Comparison of ENCODE assay signal across 14 cellular contexts in genomic region chr1:229027158-229027557, GRCh38.
DNase-seq lines count a peak whose midpoint lies in the region; ATAC-seq and TF ChIP-seq lines count a peak whose summit lies in the region.
"Had no signal": no experiment of that assay in that cellular context is flagged by ENCODE, and none has a peak within 500 bp of the region (broad histone marks: within the 10 kb centered on the region; RNA-seq: fewer than 3 reads in every experiment).

No MANE protein-coding gene starts in this region.

- peak overlapping the region; percentile 84 for H3K27ac Mint-ChIP-seq in activated CD4-positive, alpha-beta T cell treated with anti-CD3 and anti-CD28 coated beads for 36 hours
- H3K27ac Mint-ChIP-seq in T-helper 17 cell (peak overlapping the region; percentile 87), glutamatergic neuron (ENCODE audit: unreplicated experiment) (peak overlapping the region; percentile 90)

- no peaks in the 10 kb centered on the region for H3K36me3 ChIP-seq in right atrium auricular region
- H3K36me3 ChIP-seq: upper lobe of right lung had no signal

- H3K4me3 ChIP-seq in right atrium auricular region, result no peak overlapping the region
- H3K4me3 ChIP-seq: upper lobe of right lung had no signal

- POLR2A ChIA-PET in activated CD4-positive, alpha-beta T cell treated with anti-CD3 and anti-CD28 coated beads for 36 hours (lab: Charles Lee), result interaction anchor here (0.7 kb wide), 1 partner anchor 8 kb away, joined by 3 read pairs; no protein-coding TSS in a partner anchor

- peak overlapping the region; percentile 66 for H3K4me3 Mint-ChIP-seq in activated CD4-positive, alpha-beta T cell treated with anti-CD3 and anti-CD28 coated beads for 36 hours
- peak overlapping the region; percentile 86 for H3K4me3 Mint-ChIP-seq in T-helper 17 cell
- H3K4me3 Mint-ChIP-seq in glutamatergic neuron (ENCODE audit: unreplicated experiment), result peak overlapping the region; percentile 68

- H3K9me3 ChIP-seq in T-helper 17 cell (ENCODE audit: control insufficient read depth, low read length, poor library complexity, severe bottlenecking) (no peaks in the 10 kb centered on the region), right atrium auricular region (no peaks in the 10 kb centered on the region)
- H3K9me3 ChIP-seq: upper lobe of right lung had no signal

- no peak overlapping the region for H3K27ac ChIP-seq in right atrium auricular region

- CTCF ChIA-PET in activated CD4-positive, alpha-beta T cell treated with anti-CD3 and anti-CD28 coated beads for 36 hours (lab: Charles Lee), result interaction anchor here (0.9 kb wide), 1 partner anchor 9 kb away, joined by 4 read pairs; no protein-coding TSS in a partner anchor

- peaks cover 0 to 24% of the 10 kb centered on the region in 2 donors for H3K4me1 ChIP-seq in right atrium auricular region

- no peak for DNase-seq in activated CD4-positive, alpha-beta T cell treated with anti-CD3 and anti-CD28 coated beads for 36 hours
- no peak for DNase-seq in activated CD4-positive, alpha-beta T cell treated with anti-CD3 and anti-CD28 coated beads, Interleukin-2, amount 50 U/mL, for 1 hour
- DNase-seq in T-helper 17 cell (no peak), glutamatergic neuron (peak; percentile 39), retina (peak; percentile 19), right atrium auricular region (ENCODE audit: low spot score) (no peak)
- DNase-seq: DMS 273 treated with DMSO at 0.1 percent for 48 hours, erythroblast, hippocampal formation, NCI-H2029, upper lobe of right lung had no signal

- H3K9me3 Mint-ChIP-seq in activated CD4-positive, alpha-beta T cell treated with anti-CD3 and anti-CD28 coated beads for 36 hours (ENCODE audit: low read depth), result no peaks in the 10 kb centered on the region
- peaks cover 37% of the 10 kb centered on the region for H3K9me3 Mint-ChIP-seq in glutamatergic neuron (ENCODE audit: unreplicated experiment)

- ATAC-seq in activated CD4-positive, alpha-beta T cell treated with anti-CD3 and anti-CD28 coated beads for 36 hours, result peak; percentile 17
- ATAC-seq in T-helper 17 cell (peak; percentile 16), HG02840 (IDR thresholded peaks at IDR 0.05; ENCODE audit: low FRiP score, unreplicated experiment) (no peak), HG03025 (IDR thresholded peaks at IDR 0.05; ENCODE audit: low FRiP score, unreplicated experiment) (no peak)
- ATAC-seq: right cardiac atrium had no signal

- TF ChIP-seq CTCF in glutamatergic neuron (IDR thresholded peaks at IDR 0.05; ENCODE audit: partially characterized antibody, unreplicated experiment) (no peak), right atrium auricular region (IDR thresholded peaks at IDR 0.05) (no peak)

- H3K36me3 Mint-ChIP-seq in activated CD4-positive, alpha-beta T cell treated with anti-CD3 and anti-CD28 coated beads for 36 hours (ENCODE audit: low read depth), result no peaks in the 10 kb centered on the region
- H3K36me3 Mint-ChIP-seq in T-helper 17 cell (ENCODE audit: low read depth) (no peaks in the 10 kb centered on the region), glutamatergic neuron (ENCODE audit: unreplicated experiment) (no peaks in the 10 kb centered on the region)

- H3K4me1 Mint-ChIP-seq in activated CD4-positive, alpha-beta T cell treated with anti-CD3 and anti-CD28 coated beads for 36 hours, result peaks cover 14% of the 10 kb centered on the region
- H3K4me1 Mint-ChIP-seq in T-helper 17 cell (peaks cover 24% of the 10 kb centered on the region), glutamatergic neuron (ENCODE audit: low read depth, unreplicated experiment) (peaks cover 77% of the 10 kb centered on the region)

- H3K27me3 ChIP-seq in right atrium auricular region, result no peaks in the 10 kb centered on the region
- H3K27me3 ChIP-seq: upper lobe of right lung had no signal

- H3K27me3 Mint-ChIP-seq in activated CD4-positive, alpha-beta T cell treated with anti-CD3 and anti-CD28 coated beads for 36 hours, result peaks cover 2% of the 10 kb centered on the region
- H3K27me3 Mint-ChIP-seq in T-helper 17 cell (no peaks in the 10 kb centered on the region), glutamatergic neuron (ENCODE audit: unreplicated experiment) (peaks cover 27% of the 10 kb centered on the region)

- intact Hi-C loops in activated CD4-positive, alpha-beta T cell treated with anti-CD3 and anti-CD28 coated beads for 36 hours (cut with DNase I, micrococcal nuclease), result no loop called here

Comparison
In these comparisons a context has a peak if more than half of its experiments do, and no peak if none do; other contexts are left out.
1. ATAC-seq: peak in activated CD4-positive, alpha-beta T cell treated with anti-CD3 and anti-CD28 coated beads for 36 hours (single experiment) and T-helper 17 cell (single experiment); none in HG02840 (single experiment) and HG03025 (single experiment).
2. DNase-seq: peak in glutamatergic neuron (single experiment) and retina (single experiment); none in activated CD4-positive, alpha-beta T cell treated with anti-CD3 and anti-CD28 coated beads for 36 hours (single experiment), activated CD4-positive, alpha-beta T cell treated with anti-CD3 and anti-CD28 coated beads, Interleukin-2, amount 50 U/mL, for 1 hour (single experiment), T-helper 17 cell (0 of 3) and right atrium auricular region (single experiment).
3. Peak in every context shown above with its lines, with median percentiles within 50 percentile points of each other: H3K27ac Mint-ChIP-seq and H3K4me3 Mint-ChIP-seq.